20 cellular contexts compared by ENCODE assay signal in the genomic region with DNA sequence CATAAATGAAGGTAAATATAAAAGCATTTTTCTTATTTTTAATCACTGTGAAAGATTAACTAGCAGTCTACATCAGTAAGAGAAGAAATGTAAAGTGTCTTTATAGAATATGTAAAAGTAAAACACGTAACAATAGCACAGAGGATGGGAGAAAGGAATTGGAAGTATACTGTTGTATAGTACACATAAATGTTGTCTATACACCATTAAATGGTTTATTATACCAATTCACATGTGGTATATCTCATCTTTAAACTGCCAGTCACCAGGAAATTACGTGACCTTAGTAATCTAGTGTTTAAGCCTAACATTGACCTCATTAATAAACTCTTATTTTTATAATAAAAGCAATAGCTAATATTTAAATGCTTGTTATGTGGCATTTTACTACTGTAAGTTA.
DNase-seq lines count a peak whose midpoint lies in the region; ATAC-seq, FAIRE-seq and TF ChIP-seq lines count a peak whose summit lies in the region.
"Had no signal": no experiment of that assay in that cellular context is flagged by ENCODE, and none has a peak within 500 bp of the region (broad histone marks: within the 10 kb centered on the region; RNA-seq: fewer than 3 reads in every experiment).

No MANE protein-coding gene starts in this region.

- WGBS in ovary, 3 donors: 95 to 100% (median 96%) methylated on average over 2 of the region's 2 CpGs
- 95 to 98% methylated on average over 2 of the region's 2 CpGs for WGBS in GM23248 (ENCODE audit: low coverage in 1 of 2, low lambda C conversion rate in 2 of 2, missing lambda C conversion rate in 2 of 2), 2 experiments

- no peak overlapping the region for H3K4me2 ChIP-seq in GM23248 (ENCODE audit: unreplicated experiment)

- peak; percentile 58 for FAIRE-seq in urothelium cell line (lab: Jason Lieb, UNC)
- FAIRE-seq: HepG2 had no signal

- H3K4me1 ChIP-seq in ovary (ENCODE audit: insufficient read depth): peaks cover 2% of the 10 kb centered on the region
- H3K4me1 ChIP-seq in GM23248 (ENCODE audit: insufficient read depth): no peaks in the 10 kb centered on the region

- ATAC-seq in left colon: peak; percentile 70
- ATAC-seq: Panc1 had no signal

- no peaks in the 10 kb centered on the region for H4K20me1 ChIP-seq in GM23248 (ENCODE audit: insufficient read depth)

- H2AFZ ChIP-seq in GM23248: no peak overlapping the region

- in situ Hi-C loops in GM23248 (cut with MboI): no loop called here

- TF ChIP-seq POLR2A in ovary (IDR thresholded peaks at IDR 0.05): no peak

- peak overlapping the region; percentile 39 for H3K4me3 ChIP-seq in GM12865 (ENCODE audit: low read depth, low read length)
- no peak overlapping the region for H3K4me3 ChIP-seq in ovary
- no peak overlapping the region for H3K4me3 ChIP-seq in GM23248
- H3K4me3 ChIP-seq: MG63, SK-N-MC had no signal

- no peak for TF ChIP-seq EP300 in ovary (IDR thresholded peaks at IDR 0.05)

- DNase-seq in GM12865 (ENCODE audit: low read depth) (no peak), OCI-M1 (lab: John Stamatoyannopoulos, UW) (peak; percentile 29), left colon (no peak), urothelium cell line (ENCODE audit: low spot score) (no peak), GF-D8 (lab: John Stamatoyannopoulos, UW) (no peak), ovary (no peak), GM23248 (no peak)
- DNase-seq: DMS153, MG63, NCI-H1105 treated with DMSO at 0.1 percent for 48 hours, NCI-H146, NCI-H1930, NCI-H2107, NCI-H446 treated with DMSO at 0.1 percent for 48 hours, NCI-H82, SHP77 treated with DMSO at 0.1 percent for 48 hours had no signal

- H3F3A ChIP-seq in GM23248 (ENCODE audit: insufficient read depth): no peaks in the 10 kb centered on the region

- no peaks in the 10 kb centered on the region for H3K9me3 ChIP-seq in ovary
- H3K9me3 ChIP-seq in GM23248 (ENCODE audit: low read depth): no peaks in the 10 kb centered on the region
- H3K9me3 ChIP-seq: MG63 had no signal

- intact Hi-C loops in left colon (cut with DNase I, micrococcal nuclease) (no loop called here), ovary (cut with DNase I) (no loop called here)

- peaks cover 99% of the 10 kb centered on the region for H3K79me2 ChIP-seq in GM23248 (ENCODE audit: insufficient read depth)

- H3K36me3 ChIP-seq in ovary (no peaks in the 10 kb centered on the region), GM23248 (ENCODE audit: low read depth) (no peaks in the 10 kb centered on the region; the same call in 1 of the 2 replicates)
- H3K36me3 ChIP-seq: MG63 had no signal

- H3K27ac ChIP-seq in ovary (no peak overlapping the region), GM23248 (no peak overlapping the region)
- H3K27ac ChIP-seq: C4-2B, SK-N-MC had no signal

- no peak for TF ChIP-seq CTCF in GM12865 (IDR thresholded peaks at IDR 0.05; ENCODE audit: insufficient read depth, low read depth, low read length, missing control alignments)
- TF ChIP-seq CTCF in ovary (IDR thresholded peaks at IDR 0.05): no peak

- H3K9me2 ChIP-seq in GM23248 (ENCODE audit: insufficient read depth): no peaks in the 10 kb centered on the region

- no peaks in the 10 kb centered on the region for H3K27me3 ChIP-seq in ovary
- H3K27me3 ChIP-seq in GM23248 (replicated peaks; ENCODE audit: insufficient read depth): no peaks in the 10 kb centered on the region
- H3K27me3 ChIP-seq: MG63 had no signal

- no peak overlapping the region for H3K9ac ChIP-seq in GM23248
